21 cellular contexts compared by ENCODE assay signal in the genomic region with DNA sequence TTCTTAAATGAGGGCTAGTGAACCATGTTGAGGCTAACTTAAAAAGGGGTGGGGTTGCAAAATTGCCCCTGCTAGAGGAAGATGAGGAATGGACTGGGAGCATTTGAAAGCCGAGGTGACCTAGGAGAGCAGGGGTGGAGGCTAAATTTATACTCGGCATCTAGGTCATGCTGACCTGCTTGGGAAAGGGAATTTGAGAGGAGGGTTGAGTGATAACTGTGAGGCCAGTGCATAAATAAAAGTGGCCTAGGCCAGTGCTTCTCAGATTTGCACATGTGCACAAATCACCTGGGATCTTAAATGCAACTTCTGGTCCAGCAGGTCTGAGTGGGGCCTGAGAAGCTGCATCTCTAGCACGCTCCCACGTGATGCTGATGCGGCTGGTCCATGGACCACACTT.
"Had no signal": no experiment of that assay in that cellular context is flagged by ENCODE, and none has a peak within 500 bp of the region (broad histone marks: within the 10 kb centered on the region; RNA-seq: fewer than 3 reads in every experiment).

No MANE protein-coding gene starts in this region.

- FAIRE-seq: bronchial epithelial cell, TTC549 had no signal

- H3K36me3 Mint-ChIP-seq: activated naive CD8-positive, alpha-beta T cell had no signal

- H3K9me3 Mint-ChIP-seq: activated T-cell treated with anti-CD3 and anti-CD28 coated beads, Interleukin-2, amount 50 U/mL, for 24 hours; activated T-helper 17 cell treated with anti-CD3 and anti-CD28 coated beads, Interleukin-2, amount 50 U/mL, for 72 hours had no signal

- DNase-seq: activated CD4-positive, alpha-beta T cell treated with anti-CD3 and anti-CD28 coated beads for 1 hour; activated CD8-positive, alpha-beta memory T cell treated with anti-CD3 and anti-CD28 coated beads for 24 hours; activated CD8-positive, alpha-beta memory T cell treated with anti-CD3 and anti-CD28 coated beads, Interleukin-2, amount 50 U/mL, for 4 hours; activated T-cell treated with anti-CD3 and anti-CD28 coated beads, Interleukin-2, amount 50 U/mL, for 24 hours; amniotic stem cell; cerebellar nuclear complex; cortex of kidney; erythroblast; hippocampal formation; left lung; mammary epithelial cell; occipital lobe; stimulated activated CD4-positive, alpha-beta T cell treated with anti-CD3 and anti-CD28 coated beads, Interleukin-4, amount 100 ng/mL, for 24 hours; stimulated activated naive CD8-positive, alpha-beta T cell treated with anti-CD3 and anti-CD28 coated beads, Interleukin-15, Interleukin-2, amounts not matched to agents 100 U/mL and 50 U/mL, for 24 hours; T-helper 1 cell; upper lobe of right lung had no signal

- H3K4me1 Mint-ChIP-seq: activated T-helper 17 cell treated with anti-CD3 and anti-CD28 coated beads, Interleukin-2, amount 50 U/mL, for 72 hours had no signal

- ATAC-seq: activated T-helper 17 cell treated with anti-CD3 and anti-CD28 coated beads, Interleukin-2, amount 50 U/mL, for 72 hours; stimulated activated naive CD8-positive, alpha-beta T cell treated with anti-CD3 and anti-CD28 coated beads, Interleukin-15, Interleukin-2, amounts not matched to agents 100 U/mL and 50 U/mL, for 24 hours had no signal

- H3K36me3 ChIP-seq: left lung, upper lobe of right lung had no signal

- H3K27ac ChIP-seq: left lung, upper lobe of right lung had no signal

- H3K27ac Mint-ChIP-seq: activated naive CD8-positive, alpha-beta T cell; activated T-cell treated with anti-CD3 and anti-CD28 coated beads, Interleukin-2, amount 50 U/mL, for 24 hours; activated T-helper 17 cell treated with anti-CD3 and anti-CD28 coated beads, Interleukin-2, amount 50 U/mL, for 72 hours had no signal

- H3K4me3 ChIP-seq: left lung, upper lobe of right lung had no signal

- H3K27me3 ChIP-seq: left lung, upper lobe of right lung had no signal

- H3K4me3 Mint-ChIP-seq: activated naive CD8-positive, alpha-beta T cell; activated T-cell treated with anti-CD3 and anti-CD28 coated beads, Interleukin-2, amount 50 U/mL, for 24 hours; activated T-helper 17 cell treated with anti-CD3 and anti-CD28 coated beads, Interleukin-2, amount 50 U/mL, for 72 hours; neural crest cell had no signal

- H3K27me3 Mint-ChIP-seq: activated naive CD8-positive, alpha-beta T cell; activated T-cell treated with anti-CD3 and anti-CD28 coated beads, Interleukin-2, amount 50 U/mL, for 24 hours; activated T-helper 17 cell treated with anti-CD3 and anti-CD28 coated beads, Interleukin-2, amount 50 U/mL, for 72 hours had no signal

- H3K9me3 ChIP-seq: upper lobe of right lung had no signal
